In genomic region chr6:6583836-6584235, GRCh38 we compare ENCODE assay signal across 20 cellular contexts. TPM values are rescaled to one million over a fixed set of nuclear protein-coding genes. Genes with fewer than 3 reads are reported as not detected.
A peak's percentile ranks its signal among the peaks of the same experiment; 100 is the strongest.
DNase-seq lines count a peak whose midpoint lies in the region; ATAC-seq and TF ChIP-seq lines count a peak whose summit lies in the region.
"Had no signal": no experiment of that assay in that cellular context is flagged by ENCODE, and none has a peak within 500 bp of the region (broad histone marks: within the 10 kb centered on the region; RNA-seq: fewer than 3 reads in every experiment).

No MANE protein-coding gene starts in this region.

- no peaks in the 10 kb centered on the region for H3K9me2 ChIP-seq in SK-N-SH
- H3K9me2 ChIP-seq in hepatocyte (replicated peaks; ENCODE audit: insufficient read depth): no peaks in the 10 kb centered on the region

- H2AFZ ChIP-seq in SK-N-SH (ENCODE audit: low read depth) (no peak overlapping the region), hepatocyte (no peak overlapping the region)

- peaks cover 45% of the 10 kb centered on the region for H3K4me1 Mint-ChIP-seq in activated naive CD8-positive, alpha-beta T cell treated with anti-CD3 and anti-CD28 coated beads, Interleukin-2, amount 10 ng/mL, durations not matched to agents 7 days and 5 days

- no peak for TF ChIP-seq EP300 in SK-N-SH (IDR thresholded peaks at IDR 0.05; ENCODE audit: borderline replicate concordance in 1 of 2, low read depth in 1 of 2, low read length in 1 of 2)
- TF ChIP-seq EP300 in tibial nerve (IDR thresholded peaks at IDR 0.05): no peak

- H3K4me1 ChIP-seq in SK-N-SH (ENCODE audit: control insufficient read depth in 1 of 2, insufficient read depth in 2 of 2, low read depth in 1 of 2, low read length in 1 of 2) (no peaks in the 10 kb centered on the region), hepatocyte (ENCODE audit: insufficient read depth) (peaks cover 6% of the 10 kb centered on the region), tibial nerve (peaks cover 0 to 18% (median 5%) of the 10 kb centered on the region in 4 donors)

- no peak for TF ChIP-seq POLR2A in tibial nerve (IDR thresholded peaks at IDR 0.05)

- no peaks in the 10 kb centered on the region for H3K36me3 ChIP-seq in SK-N-SH (replicated peaks in 1 of 2; ENCODE audit: control insufficient read depth in 1 of 2, insufficient read depth in 2 of 2, low read length in 1 of 2)
- no peaks in the 10 kb centered on the region for H3K36me3 ChIP-seq in hepatocyte (replicated peaks; ENCODE audit: insufficient read depth, low read depth)
- H3K36me3 ChIP-seq in tibial nerve: no peaks in the 10 kb centered on the region
- H3K36me3 ChIP-seq: stomach had no signal

- H3K27me3 ChIP-seq in SK-N-SH (ENCODE audit: insufficient read depth) (no peaks in the 10 kb centered on the region), hepatocyte (no peaks in the 10 kb centered on the region), tibial nerve (no peaks in the 10 kb centered on the region)
- H3K27me3 ChIP-seq: stomach had no signal

- no peaks in the 10 kb centered on the region for H3K9me3 ChIP-seq in SK-N-SH
- H3K9me3 ChIP-seq in hepatocyte (ENCODE audit: low read depth): no peaks in the 10 kb centered on the region
- no peaks in the 10 kb centered on the region for H3K9me3 ChIP-seq in tibial nerve
- H3K9me3 ChIP-seq: stomach had no signal

- H3F3A ChIP-seq in SK-N-SH (replicated peaks; ENCODE audit: insufficient read depth): no peaks in the 10 kb centered on the region

- POLR2A ChIA-PET in SK-N-SH (lab: Yijun Ruan, JAX): no interaction called here
- POLR2A ChIA-PET in activated naive CD8-positive, alpha-beta T cell treated with anti-CD3 and anti-CD28 coated beads, Interleukin-2, amount 10 ng/mL, durations not matched to agents 7 days and 5 days (lab: Charles Lee): interaction anchor here (0.8 to 1.5 kb wide), 2 partner anchors 9 to 26 kb away, joined by 3 read pairs; no protein-coding TSS in a partner anchor

- TF ChIP-seq RAD21 in SK-N-SH (IDR thresholded peaks at IDR 0.05; ENCODE audit: low read length): no peak

- H3K4me3 Mint-ChIP-seq in activated naive CD8-positive, alpha-beta T cell treated with anti-CD3 and anti-CD28 coated beads, Interleukin-2, amount 10 ng/mL, durations not matched to agents 7 days and 5 days: peak overlapping the region; percentile 45
- H3K4me3 Mint-ChIP-seq: activated T-cell treated with anti-CD3 and anti-CD28 coated beads, Interleukin-2, amount 50 U/mL, for 24 hours; HFFc6 had no signal

- H3K36me3 Mint-ChIP-seq in activated naive CD8-positive, alpha-beta T cell treated with anti-CD3 and anti-CD28 coated beads, Interleukin-2, amount 10 ng/mL, durations not matched to agents 7 days and 5 days: peaks cover 22% of the 10 kb centered on the region

- no peak overlapping the region for H3K27ac ChIP-seq in SK-N-SH (ENCODE audit: low read depth in 2 of 2, low read length in 1 of 2)
- H3K27ac ChIP-seq in hepatocyte: no peak overlapping the region
- H3K27ac ChIP-seq in tibial nerve: no peak overlapping the region
- H3K27ac ChIP-seq: stomach had no signal

- H3K9ac ChIP-seq in SK-N-SH: no peak overlapping the region

- DNase-seq in SK-N-SH (no peak), COR-L47 (lab: John Stamatoyannopoulos, UW) (peak; percentile 4), MV-4-11 (lab: John Stamatoyannopoulos, UW) (peak; percentile 43), hepatocyte (ENCODE audit: low spot score) (no peak), tibial nerve (ENCODE audit: low spot score in 2 of 2) (no peak)
- no peak for DNase-seq in activated naive CD8-positive, alpha-beta T cell treated with anti-CD3 and anti-CD28 coated beads, Interleukin-2, amount 10 ng/mL, durations not matched to agents 7 days and 5 days
- DNase-seq: ACHN; activated CD4-positive, CD25-positive, alpha-beta regulatory T cell; activated T-cell treated with anti-CD3 and anti-CD28 coated beads, Interleukin-2, amount 50 U/mL, for 24 hours; cortex of kidney; DMS79; glutamatergic neuron; HFFc6; islet precursor cell; NK-92 treated with Interleukin-12 subunit alpha and Interleukin-12 subunit beta, amount 100 ng/mL, for 24 hours; stomach had no signal

- CTCF ChIA-PET in SK-N-SH (lab: Yijun Ruan, JAX): no interaction called here

- H4K20me1 ChIP-seq in SK-N-SH (ENCODE audit: insufficient read depth): no peaks in the 10 kb centered on the region
- H4K20me1 ChIP-seq in hepatocyte (ENCODE audit: insufficient read depth, poor library complexity, severe bottlenecking): no peaks in the 10 kb centered on the region

- WGBS in SK-N-SH (ENCODE audit: low lambda C conversion rate): 9% methylated on average over 2 of the region's 2 CpGs
- 81% methylated on average over 2 of the region's 2 CpGs for WGBS in hepatocyte (ENCODE audit: low lambda C conversion rate, missing lambda C conversion rate)
- WGBS in tibial nerve, 2 donors: 90% methylated on average over 2 of the region's 2 CpGs

- H3K9me3 Mint-ChIP-seq in activated naive CD8-positive, alpha-beta T cell treated with anti-CD3 and anti-CD28 coated beads, Interleukin-2, amount 10 ng/mL, durations not matched to agents 7 days and 5 days: peaks cover 20% of the 10 kb centered on the region

- ATAC-seq in SK-N-SH treated with all-trans-retinoic acid at 6 μM for 48 hours: no peak
- no peak for ATAC-seq in activated naive CD8-positive, alpha-beta T cell treated with anti-CD3 and anti-CD28 coated beads, Interleukin-2, amount 10 ng/mL, durations not matched to agents 7 days and 5 days (ENCODE audit: low read depth)
- no peak for ATAC-seq in HG03521 (IDR thresholded peaks at IDR 0.05; ENCODE audit: unreplicated experiment)

- H3K4me2 ChIP-seq in SK-N-SH (no peak overlapping the region), hepatocyte (no peak overlapping the region)

- H3K27ac Mint-ChIP-seq in activated naive CD8-positive, alpha-beta T cell treated with anti-CD3 and anti-CD28 coated beads, Interleukin-2, amount 10 ng/mL, durations not matched to agents 7 days and 5 days: peak overlapping the region; percentile 74
- H3K27ac Mint-ChIP-seq: activated T-cell treated with anti-CD3 and anti-CD28 coated beads, Interleukin-2, amount 50 U/mL, for 24 hours; HFFc6 had no signal

- TF ChIP-seq CTCF in SK-N-SH (IDR thresholded peaks at IDR 0.05) (no peak), hepatocyte (IDR thresholded peaks at IDR 0.05; ENCODE audit: poor library complexity) (no peak), tibial nerve (IDR thresholded peaks at IDR 0.05) (no peak)

- no peaks in the 10 kb centered on the region for H3K79me2 ChIP-seq in SK-N-SH (ENCODE audit: insufficient read depth)
- no peaks in the 10 kb centered on the region for H3K79me2 ChIP-seq in hepatocyte

- H3K27me3 Mint-ChIP-seq in activated naive CD8-positive, alpha-beta T cell treated with anti-CD3 and anti-CD28 coated beads, Interleukin-2, amount 10 ng/mL, durations not matched to agents 7 days and 5 days: no peaks in the 10 kb centered on the region
- H3K27me3 Mint-ChIP-seq: activated T-cell treated with anti-CD3 and anti-CD28 coated beads, Interleukin-2, amount 50 U/mL, for 24 hours had no signal

- H3K4me3 ChIP-seq in SK-N-SH (ENCODE audit: low read depth in 2 of 2, low read length in 1 of 2) (no peak overlapping the region), hepatocyte (no peak overlapping the region), tibial nerve (no peak overlapping the region)
- H3K4me3 ChIP-seq: stomach had no signal

TF ChIP-seq in SK-N-SH, 30 proteins besides CTCF, POLR2A, EP300 and RAD21 (continues in another document):
- TF ChIP-seq FOSL2 (IDR thresholded peaks at IDR 0.05; ENCODE audit: borderline replicate concordance, low read depth): no peak
- TF ChIP-seq, protein P1, sequence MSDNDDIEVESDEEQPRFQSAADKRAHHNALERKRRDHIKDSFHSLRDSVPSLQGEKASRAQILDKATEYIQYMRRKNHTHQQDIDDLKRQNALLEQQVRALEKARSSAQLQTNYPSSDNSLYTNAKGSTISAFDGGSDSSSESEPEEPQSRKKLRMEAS (IDR thresholded peaks at IDR 0.05; ENCODE audit: low read depth): no peak
- TF ChIP-seq FOXM1 (IDR thresholded peaks at IDR 0.05; ENCODE audit: low read depth): no peak
- TF ChIP-seq GABPA (IDR thresholded peaks at IDR 0.05; ENCODE audit: low read depth): peak; percentile 44; the same call in 1 of the 2 replicates
- no peak for TF ChIP-seq TCF12 (IDR thresholded peaks at IDR 0.05)

TF ChIP-seq in SK-N-SH treated with all-trans-retinoic acid at 6 μM for 48 hours, 23 proteins besides CTCF, POLR2A, EP300 and RAD21:
- TF ChIP-seq SNAI2 (CRISPR knock-in tag; IDR thresholded peaks at IDR 0.05): no peak

RNA-seq across cellular contexts. Expression of gene LY86, which starts 4.7 kb away (rescaled TPM):
- not detected in 2 replicates for polyA plus RNA-seq in SK-N-SH (2012; rRNA removed)
- not detected in 2 replicates for polyA plus RNA-seq in SK-N-SH (2012; cell fraction: cytosol; rRNA removed)
- not detected in 2 replicates for polyA plus RNA-seq in SK-N-SH (2012; cell fraction: nucleus; rRNA removed)
- 1 to 10 TPM; 5.5 to 5.7 TPM for total RNA-seq in activated naive CD8-positive, alpha-beta T cell treated with anti-CD3 and anti-CD28 coated beads, Interleukin-2, amount 10 ng/mL, durations not matched to agents 7 days and 5 days
- total RNA-seq in hepatocyte: 0.27 TPM in 1 of 2 replicates, not detected in the other
- polyA plus RNA-seq in hepatocyte: 0.60 and 0.82 TPM in 2 replicates
- total RNA-seq in tibial nerve: 1 to 10 TPM in 3 of 4 donors, under 1 TPM in 1; 0.60 to 8.3 (median 4.5) TPM
- total RNA-seq: astrocyte, epithelial cell of proximal tubule, HFFc6 had no signal

Comparison
In these comparisons a context has a peak if more than half of its experiments do, and no peak if none do; other contexts are left out.
1. DNase-seq: peak in COR-L47 (single experiment) and MV-4-11 (single experiment); none in SK-N-SH (single experiment), activated naive CD8-positive, alpha-beta T cell treated with anti-CD3 and anti-CD28 coated beads, Interleukin-2, amount 10 ng/mL, durations not matched to agents 7 days and 5 days (single experiment), hepatocyte (single experiment) and tibial nerve (0 of 2).